ENCODE assay signal across 8 cellular contexts in the genomic region with DNA sequence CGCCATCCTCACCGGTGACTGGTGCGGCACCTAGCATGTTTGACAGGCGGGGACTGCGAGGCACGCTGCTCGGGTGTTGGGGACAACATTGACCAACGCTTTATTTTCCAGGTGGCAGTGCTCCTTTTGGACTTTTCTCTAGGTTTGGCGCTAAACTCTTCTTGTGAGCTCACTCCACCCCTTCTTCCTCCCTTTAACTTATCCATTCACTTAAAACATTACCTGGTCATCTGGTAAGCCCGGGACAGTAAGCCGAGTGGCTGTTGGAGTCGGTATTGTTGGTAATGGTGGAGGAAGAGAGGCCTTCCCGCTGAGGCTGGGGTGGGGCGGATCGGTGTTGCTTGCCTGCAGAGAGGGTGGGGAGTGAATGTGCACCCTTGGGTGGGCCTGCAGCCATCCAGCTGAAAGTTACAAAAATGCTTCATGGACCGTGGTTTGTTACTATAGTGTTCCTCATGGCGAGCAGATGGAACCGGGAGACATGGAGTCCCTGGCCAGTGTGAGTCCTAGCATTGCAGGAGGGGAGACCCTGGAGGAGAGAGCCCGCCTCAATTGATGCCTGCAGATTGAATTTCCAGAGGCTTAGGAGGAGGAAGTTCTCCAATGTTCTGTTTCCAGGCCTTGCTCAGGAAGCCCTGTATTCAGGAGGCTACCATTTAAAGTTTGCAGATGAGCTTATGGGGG. TPM values are rescaled to one million over a fixed set of nuclear protein-coding genes. Genes with fewer than 3 reads are reported as not detected.
DNase-seq lines count a peak whose midpoint lies in the region; ATAC-seq, FAIRE-seq and TF ChIP-seq lines count a peak whose summit lies in the region.

No MANE protein-coding gene starts in this region.

- H3K27ac ChIP-seq in left lung, result peak overlapping the region; percentile 99 to 100
- peak overlapping the region; percentile 100 for H3K27ac ChIP-seq in stomach smooth muscle (ENCODE audit: low read length)

- FAIRE-seq in RCC 7860 (lab: Jason Lieb, UNC) (no peak), bronchial epithelial cell (lab: Jason Lieb, UNC) (no peak)

- DNase-seq in GM12864 (ENCODE audit: low read depth), result no peak
- DNase-seq in RCC 7860 (ENCODE audit: low spot score), result peak; percentile 21
- peak; percentile 6 for DNase-seq in bronchial epithelial cell (ENCODE audit: low read depth)
- DNase-seq in left lung, result peak in 1 of 2 donors; percentile 40
- DNase-seq in NOMO-1 treated with DMSO at 0.1 percent for 48 hours (lab: John Stamatoyannopoulos, UW; ENCODE audit: unreplicated experiment), result no peak
- DNase-seq in putamen (ENCODE audit: low spot score), result no peak
- DNase-seq in middle frontal gyrus (ENCODE audit: extremely low spot score, low spot score), result no peak

- H3K4me1 ChIP-seq in left lung (peaks cover 29 to 53% of the 10 kb centered on the region in 2 donors), stomach smooth muscle (ENCODE audit: control insufficient read depth, insufficient read depth, low read length) (peaks cover 51% of the 10 kb centered on the region)

- peak overlapping the region; percentile 98 to 100 for H3K9ac ChIP-seq in stomach smooth muscle (ENCODE audit: low read length in 2 of 2)

- intact Hi-C loops in left lung (cut with DNase I), result loop anchor here (5.0 kb wide), 2 partner anchors 74 to 79 kb away; a partner anchor contains a TSS

- ATAC-seq in left lung, result no peak

- H3K36me3 ChIP-seq in bronchial epithelial cell (ENCODE audit: control insufficient read depth, insufficient read depth, low read length), result peaks cover 18% of the 10 kb centered on the region
- peaks cover 0 to 43% of the 10 kb centered on the region in 2 donors for H3K36me3 ChIP-seq in left lung
- H3K36me3 ChIP-seq in stomach smooth muscle (ENCODE audit: control insufficient read depth in 2 of 2, insufficient read depth in 2 of 2, low read length in 2 of 2), result peaks cover 10 to 25% of the 10 kb centered on the region in 2 donors

- H3K27me3 ChIP-seq in bronchial epithelial cell (ENCODE audit: control insufficient read depth, insufficient read depth, low read length) (no peaks in the 10 kb centered on the region), left lung (no peaks in the 10 kb centered on the region), stomach smooth muscle (ENCODE audit: control insufficient read depth in 1 of 2, insufficient read depth in 2 of 2, low read length in 2 of 2) (no peaks in the 10 kb centered on the region)

- H3K4me3 ChIP-seq in GM12864 (ENCODE audit: low read depth, low read length), result peak overlapping the region; percentile 97
- peak overlapping the region; percentile 93 for H3K4me3 ChIP-seq in bronchial epithelial cell (ENCODE audit: low read depth, low read length)
- H3K4me3 ChIP-seq in left lung, result peak overlapping the region; percentile 76 to 80
- peak overlapping the region; percentile 89 to 99 for H3K4me3 ChIP-seq in stomach smooth muscle (ENCODE audit: low read length in 2 of 2)

- TF ChIP-seq CTCF in GM12864 (IDR thresholded peaks at IDR 0.05; ENCODE audit: low read depth, low read length, missing control alignments) (no peak), bronchial epithelial cell (IDR thresholded peaks at IDR 0.05; ENCODE audit: insufficient read depth, low read length, severe bottlenecking) (no peak), left lung (IDR thresholded peaks at IDR 0.05) (no peak)

- H3K9me3 ChIP-seq in left lung (no peaks in the 10 kb centered on the region), stomach smooth muscle (ENCODE audit: control insufficient read depth in 2 of 2, low read length in 2 of 2) (no peaks in the 10 kb centered on the region)

RNA-seq across cellular contexts. Expression of a gene that starts 1.1 kb away (rescaled TPM):
- total RNA-seq in bronchial epithelial cell (114 and 133 TPM in 2 replicates), left lung (1,000 to 10,000 TPM; 1,146 to 1,441 TPM)

RNA-seq across cellular contexts. Expression of a gene that starts 37.2 kb away (rescaled TPM):
- 21.9 and 66.6 TPM in 2 replicates for total RNA-seq in bronchial epithelial cell
- total RNA-seq in left lung, result 10 to 100 TPM; 31.7 to 31.9 TPM

RNA-seq across cellular contexts. Expression of a gene that starts 41.2 kb away (rescaled TPM):
- 0.26 and 0.77 TPM in 2 replicates for total RNA-seq in bronchial epithelial cell
- total RNA-seq in left lung, result 1 to 10 TPM; 8.4 to 9.8 TPM

Comparison
In these comparisons a context has a peak if more than half of its experiments do, and no peak if none do; other contexts are left out.
1. DNase-seq: peak in RCC 7860 (single experiment) and bronchial epithelial cell (single experiment); none in GM12864 (single experiment), NOMO-1 treated with DMSO at 0.1 percent for 48 hours (single experiment), putamen (single experiment) and middle frontal gyrus (single experiment).
2. Peak in every context shown above with its lines, with median percentiles within 50 percentile points of each other: H3K4me3 ChIP-seq.